34 cellular contexts compared by ENCODE assay signal in genomic region chr12:66331016-66331415, GRCh38.
"Had no signal": no experiment of that assay in that cellular context is flagged by ENCODE, and none has a peak within 500 bp of the region (broad histone marks: within the 10 kb centered on the region; RNA-seq: fewer than 3 reads in every experiment).

No MANE protein-coding gene starts in this region.

- H3K4me1 ChIP-seq: adrenal gland, body of pancreas, colonic mucosa, gastrocnemius medialis had no signal

- H3K4me1 Mint-ChIP-seq: activated B cell treated with CpG ODN at 0.5 μM for 24 hours had no signal

- ATAC-seq: activated CD4-positive, CD25-positive, alpha-beta regulatory T cell treated with anti-CD3 and anti-CD28 coated beads, Interleukin-2, amount 50 U/mL, for 24 hours; activated naive CD8-positive, alpha-beta T cell treated with anti-CD3 and anti-CD28 coated beads, Interleukin-2, amount 50 U/mL, for 24 hours; body of pancreas; esophagus mucosa; gastrocnemius medialis; heart left ventricle; T-cell had no signal

- H3K4me3 Mint-ChIP-seq: activated B cell treated with CpG ODN at 0.5 μM for 24 hours; activated CD4-positive, alpha-beta memory T cell treated with anti-CD3 and anti-CD28 coated beads, Interleukin-2, amount 10 ng/mL, durations not matched to agents 7 days and 5 days; activated naive CD4-positive, alpha-beta T cell treated with anti-CD3 and anti-CD28 coated beads for 36 hours; activated naive CD4-positive, alpha-beta T cell treated with anti-CD3 and anti-CD28 coated beads, Interleukin-2, amount 50 U/mL, for 24 hours; activated naive CD8-positive, alpha-beta T cell treated with anti-CD3 and anti-CD28 coated beads for 36 hours; activated naive CD8-positive, alpha-beta T cell treated with anti-CD3 and anti-CD28 coated beads, Interleukin-2, amount 50 U/mL, for 24 hours; activated T-cell treated with anti-CD3 and anti-CD28 coated beads, Interleukin-2, amount 50 U/mL, for 4 hours; activated T-helper 1 cell treated with anti-CD3 and anti-CD28 coated beads, Interleukin-12 subunit alpha, Interleukin-12 subunit beta, Interleukin-2, Interleukin-4 antibody, amounts not matched to agents 30 ng/mL and 10 ng/mL and 1 ng/mL, durations not matched to agents 14 hours and 24 hours and 36 hours; endodermal cell; T-cell; T-helper 1 cell treated with Interleukin-12 subunit alpha and Interleukin-12 subunit beta and Interleukin-4 antibody, amounts not matched to agents 30 μg/mL and 1 μg/mL, for 36 hours; T-helper 2 cell treated with Interferon-gamma antibody and Interleukin-4, amounts not matched to agents 5 μg/mL and 100 μg/mL, for 36 hours had no signal

- H3K27me3 Mint-ChIP-seq: activated B cell treated with CpG ODN at 0.5 μM for 24 hours; activated CD4-positive, alpha-beta memory T cell treated with anti-CD3 and anti-CD28 coated beads, Interleukin-2, amount 10 ng/mL, durations not matched to agents 7 days and 5 days; activated naive CD4-positive, alpha-beta T cell treated with anti-CD3 and anti-CD28 coated beads, Interleukin-2, amount 50 U/mL, for 24 hours; activated naive CD8-positive, alpha-beta T cell treated with anti-CD3 and anti-CD28 coated beads for 36 hours; activated naive CD8-positive, alpha-beta T cell treated with anti-CD3 and anti-CD28 coated beads, Interleukin-2, amount 50 U/mL, for 24 hours; T-cell had no signal

- H3K9me3 ChIP-seq: adrenal gland, body of pancreas, colonic mucosa, gastrocnemius medialis, heart left ventricle had no signal

- H3K27ac ChIP-seq: adrenal gland, body of pancreas, colonic mucosa, gastrocnemius medialis, heart left ventricle, WERI-Rb-1 had no signal

- DNase-seq: activated B cell treated with CpG ODN at 0.5 μM for 24 hours; activated CD4-positive, alpha-beta memory T cell treated with anti-CD3 and anti-CD28 coated beads, Interleukin-2, amount 10 ng/mL, durations not matched to agents 7 days and 5 days; activated CD4-positive, alpha-beta T cell treated with anti-CD3 and anti-CD28 coated beads for 48 hours; activated CD4-positive, alpha-beta T cell treated with anti-CD3 and anti-CD28 coated beads, Interleukin-2, amount 50 U/mL, for 4 hours; activated CD8-positive, alpha-beta memory T cell treated with anti-CD3 and anti-CD28 coated beads, Interleukin-2, amount 50 U/mL, for 48 hours; activated effector memory CD4-positive, alpha-beta T cell treated with anti-CD3 and anti-CD28 coated beads, Interleukin-2, amount 50 U/mL, for 16 hours; activated naive CD4-positive, alpha-beta T cell treated with anti-CD3 and anti-CD28 coated beads for 36 hours; activated naive CD8-positive, alpha-beta T cell treated with anti-CD3 and anti-CD28 coated beads for 36 hours; activated naive CD8-positive, alpha-beta T cell treated with anti-CD3 and anti-CD28 coated beads, Interleukin-2, amount 50 U/mL, for 24 hours; activated T-cell treated with anti-CD3 and anti-CD28 coated beads for 4 hours; activated T-cell treated with anti-CD3 and anti-CD28 coated beads, Interleukin-2, amount 50 U/mL, for 4 hours; adrenal gland; amygdala; aorta; body of pancreas; caudate nucleus; cerebellar nuclear complex; colonic mucosa; effector memory CD4-positive, alpha-beta T cell; endodermal cell; foreskin fibroblast; gastrocnemius medialis; glutamatergic neuron; heart left ventricle; T-cell; T1000; WERI-Rb-1 had no signal

- H3K9me3 Mint-ChIP-seq: activated B cell treated with CpG ODN at 0.5 μM for 24 hours; activated CD4-positive, alpha-beta memory T cell treated with anti-CD3 and anti-CD28 coated beads, Interleukin-2, amount 10 ng/mL, durations not matched to agents 7 days and 5 days; activated naive CD4-positive, alpha-beta T cell treated with anti-CD3 and anti-CD28 coated beads for 36 hours; activated naive CD4-positive, alpha-beta T cell treated with anti-CD3 and anti-CD28 coated beads, Interleukin-2, amount 50 U/mL, for 24 hours; activated naive CD8-positive, alpha-beta T cell treated with anti-CD3 and anti-CD28 coated beads for 36 hours; activated naive CD8-positive, alpha-beta T cell treated with anti-CD3 and anti-CD28 coated beads, Interleukin-2, amount 50 U/mL, for 24 hours; activated T-cell treated with anti-CD3 and anti-CD28 coated beads, Interleukin-2, amount 50 U/mL, for 4 hours; activated T-helper 1 cell treated with anti-CD3 and anti-CD28 coated beads, Interleukin-12 subunit alpha, Interleukin-12 subunit beta, Interleukin-2, Interleukin-4 antibody, amounts not matched to agents 30 ng/mL and 10 ng/mL and 1 ng/mL, durations not matched to agents 14 hours and 24 hours and 36 hours; activated T-helper 2 cell treated with anti-CD3 and anti-CD28 coated beads, Interferon-gamma antibody, Interleukin-2, Interleukin-4, amounts not matched to agents 10 μg/mL and 5 μg/mL and 100 μg/mL, durations not matched to agents 14 hours and 24 hours and 36 hours; endodermal cell; T-cell; T-helper 1 cell treated with Interleukin-12 subunit alpha and Interleukin-12 subunit beta and Interleukin-4 antibody, amounts not matched to agents 30 μg/mL and 1 μg/mL, for 36 hours; T-helper 2 cell treated with Interferon-gamma antibody and Interleukin-4, amounts not matched to agents 5 μg/mL and 100 μg/mL, for 36 hours had no signal

- H3K27ac Mint-ChIP-seq: activated B cell treated with CpG ODN at 0.5 μM for 24 hours; activated CD4-positive, alpha-beta memory T cell treated with anti-CD3 and anti-CD28 coated beads, Interleukin-2, amount 10 ng/mL, durations not matched to agents 7 days and 5 days; activated naive CD4-positive, alpha-beta T cell treated with anti-CD3 and anti-CD28 coated beads for 36 hours; activated naive CD8-positive, alpha-beta T cell treated with anti-CD3 and anti-CD28 coated beads for 36 hours; activated naive CD8-positive, alpha-beta T cell treated with anti-CD3 and anti-CD28 coated beads, Interleukin-2, amount 50 U/mL, for 24 hours; activated T-helper 1 cell treated with anti-CD3 and anti-CD28 coated beads, Interleukin-12 subunit alpha, Interleukin-12 subunit beta, Interleukin-2, Interleukin-4 antibody, amounts not matched to agents 30 ng/mL and 10 ng/mL and 1 ng/mL, durations not matched to agents 14 hours and 24 hours and 36 hours; activated T-helper 2 cell treated with anti-CD3 and anti-CD28 coated beads, Interferon-gamma antibody, Interleukin-2, Interleukin-4, amounts not matched to agents 10 μg/mL and 5 μg/mL and 100 μg/mL, durations not matched to agents 14 hours and 24 hours and 36 hours; endodermal cell; T-cell; T-helper 1 cell treated with Interleukin-12 subunit alpha and Interleukin-12 subunit beta and Interleukin-4 antibody, amounts not matched to agents 30 μg/mL and 1 μg/mL, for 36 hours; T-helper 2 cell treated with Interferon-gamma antibody and Interleukin-4, amounts not matched to agents 5 μg/mL and 100 μg/mL, for 36 hours had no signal

- H3K36me3 ChIP-seq: adrenal gland, colonic mucosa, gastrocnemius medialis had no signal

- H3K27me3 ChIP-seq: adrenal gland, body of pancreas, colonic mucosa, gastrocnemius medialis, heart left ventricle had no signal

- H3K4me3 ChIP-seq: adrenal gland, body of pancreas, colonic mucosa, gastrocnemius medialis, heart left ventricle had no signal
